In the genomic region with DNA sequence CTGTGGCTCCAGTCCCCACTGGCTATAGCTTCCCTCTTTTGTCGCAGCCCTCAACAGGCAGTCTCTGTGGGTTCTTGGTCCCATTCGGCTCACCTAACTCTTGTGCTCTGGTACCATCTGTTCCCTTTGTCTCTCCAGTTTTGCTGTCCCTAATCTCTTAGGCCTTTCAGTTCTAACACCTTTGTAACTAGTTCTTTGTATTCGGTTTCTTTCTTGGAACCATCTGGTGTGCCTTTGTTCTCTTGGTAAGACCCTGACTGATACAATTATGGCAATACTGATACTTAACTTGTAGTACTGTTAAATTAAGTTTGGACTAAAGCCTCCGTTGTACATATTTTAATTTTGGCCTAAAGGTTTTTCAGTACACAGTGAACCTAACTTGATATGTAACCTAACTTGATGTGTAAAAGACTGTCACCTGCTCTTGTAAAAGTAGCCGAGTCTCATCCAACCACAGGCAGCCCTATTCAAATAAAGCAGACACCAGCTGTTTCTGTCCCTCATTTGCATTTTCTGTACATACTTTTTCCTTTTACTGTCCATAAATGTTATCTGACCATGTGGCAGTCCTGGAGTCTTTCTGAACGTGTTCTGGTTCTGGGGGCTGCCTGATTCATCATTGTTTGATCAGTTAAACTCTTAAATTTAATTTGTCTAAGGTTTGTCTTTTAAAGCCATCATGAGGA, we compare ENCODE assay signal across 9 cellular contexts. TPM values are rescaled to one million over a fixed set of nuclear protein-coding genes. Genes with fewer than 3 reads are reported as not detected.
DNase-seq lines count a peak whose midpoint lies in the region; ATAC-seq and TF ChIP-seq lines count a peak whose summit lies in the region.
"Had no signal": no experiment of that assay in that cellular context is flagged by ENCODE, and none has a peak within 500 bp of the region (broad histone marks: within the 10 kb centered on the region; RNA-seq: fewer than 3 reads in every experiment).

No MANE protein-coding gene starts in this region.

- H3K4me1 ChIP-seq in GM23338 (ENCODE audit: insufficient read depth) (peaks cover 35% of the 10 kb centered on the region), KMS-11 (ENCODE audit: low read depth, poor library complexity, severe bottlenecking) (peaks cover 31% of the 10 kb centered on the region), esophagus squamous epithelium (peaks cover 7 to 31% (median 7%) of the 10 kb centered on the region in 3 donors)

- H3K4me3 ChIP-seq in GM23338 (no peak overlapping the region), KMS-11 (IDR thresholded peaks at IDR 0.05; ENCODE audit: insufficient read depth, low read depth, low read length) (no peak overlapping the region), esophagus squamous epithelium (no peak overlapping the region)

- H3K27ac Mint-ChIP-seq in GM23338 (no peak overlapping the region; the same call in 1 of the 2 replicates), naive B cell (peak overlapping the region in 4 of 6 donors; percentile 12 to 79 (median 40))

- TF ChIP-seq CTCF in GM23338 (conservative IDR thresholded peaks at IDR 0.05; ENCODE audit: low read depth in 2 of 2) (no peak), KMS-11 (conservative IDR thresholded peaks at IDR 0.05; ENCODE audit: low read depth, low read length) (no peak), esophagus squamous epithelium (IDR thresholded peaks at IDR 0.05) (no peak)

- H3K9me3 Mint-ChIP-seq in GM23338 (no peaks in the 10 kb centered on the region), naive B cell (no peaks in the 10 kb centered on the region)

- intact Hi-C loops in esophagus squamous epithelium (cut with DNase I), result no loop called here

- H3K36me3 ChIP-seq in GM23338 (ENCODE audit: insufficient read depth), result no peaks in the 10 kb centered on the region
- no peaks in the 10 kb centered on the region for H3K36me3 ChIP-seq in KMS-11 (ENCODE audit: insufficient read depth)
- no peaks in the 10 kb centered on the region for H3K36me3 ChIP-seq in esophagus squamous epithelium

- no peak overlapping the region for H3K4me3 Mint-ChIP-seq in GM23338
- H3K4me3 Mint-ChIP-seq in naive B cell, result peak overlapping the region in 4 of 8 donors; percentile 24 to 60 (median 42)

- no peaks in the 10 kb centered on the region for H3F3A ChIP-seq in GM23338 (replicated peaks; ENCODE audit: low read depth)

- no peaks in the 10 kb centered on the region for H3K9me3 ChIP-seq in esophagus squamous epithelium

- H3K79me2 ChIP-seq in GM23338 (replicated peaks; ENCODE audit: insufficient read depth), result peaks cover 1% of the 10 kb centered on the region
- no peaks in the 10 kb centered on the region for H3K79me2 ChIP-seq in KMS-11 (ENCODE audit: insufficient read depth, low read depth)

- no peak for TF ChIP-seq POLR2A in esophagus squamous epithelium (IDR thresholded peaks at IDR 0.05)

- H3K27me3 Mint-ChIP-seq in GM23338 (ENCODE audit: insufficient read depth, low read depth, poor library complexity) (peaks cover 10% of the 10 kb centered on the region), naive B cell (no peaks in the 10 kb centered on the region)

- no peaks in the 10 kb centered on the region for H4K20me1 ChIP-seq in GM23338 (replicated peaks; ENCODE audit: insufficient read depth)
- no peaks in the 10 kb centered on the region for H4K20me1 ChIP-seq in KMS-11 (ENCODE audit: insufficient read depth)

- H3K4me1 Mint-ChIP-seq in GM23338 (peaks cover 43% of the 10 kb centered on the region), naive B cell (peaks cover 22 to 52% (median 31%) of the 10 kb centered on the region in 3 donors)

- 70 to 79% methylated on average over 6 of the region's 6 CpGs for WGBS in esophagus squamous epithelium, 2 donors

- H3K27me3 ChIP-seq in GM23338 (ENCODE audit: insufficient read depth) (no peaks in the 10 kb centered on the region), KMS-11 (ENCODE audit: insufficient read depth, low read depth) (no peaks in the 10 kb centered on the region), esophagus squamous epithelium (no peaks in the 10 kb centered on the region)

- no peak overlapping the region for H3K4me2 ChIP-seq in GM23338
- no peak overlapping the region; the same call in 1 of the 2 replicates for H3K4me2 ChIP-seq in KMS-11

- H3K36me3 Mint-ChIP-seq in GM23338 (ENCODE audit: low read depth) (no peaks in the 10 kb centered on the region; the same call in 2 of the 3 replicates), naive B cell (no peaks in the 10 kb centered on the region)

- no peak overlapping the region for H3K9ac ChIP-seq in KMS-11

- peak overlapping the region; percentile 75 for H2AFZ ChIP-seq in GM23338
- H2AFZ ChIP-seq in KMS-11 (ENCODE audit: low read depth), result peak overlapping the region; percentile 4; the same call in 1 of the 2 replicates

- ATAC-seq in GM23338 (peak; percentile 15), naive B cell (ENCODE audit: low read depth in 2 of 2) (peak; percentile 11 to 33)

- DNase-seq in DMS53 (lab: John Stamatoyannopoulos, UW) (peak; percentile 15), DMS53 treated with DMSO at 0.1 percent for 48 hours (lab: John Stamatoyannopoulos, UW; ENCODE audit: unreplicated experiment) (no peak), GM23338 (ENCODE audit: low spot score) (no peak), naive B cell (no peak), NCI-H1048 (lab: John Stamatoyannopoulos, UW) (no peak), esophagus squamous epithelium (lab: John Stamatoyannopoulos, UW) (no peak), activated gamma-delta T cell treated with Interleukin-2 at 50 U/mL for 16 hours (no peak)
- DNase-seq: occipital lobe had no signal

- H3K9me2 ChIP-seq in GM23338 (ENCODE audit: insufficient read depth), result no peaks in the 10 kb centered on the region

- no peak overlapping the region for H3K27ac ChIP-seq in GM23338 (ENCODE audit: low read depth)
- H3K27ac ChIP-seq in KMS-11, result peak overlapping the region; percentile 11; the same call in 1 of the 2 replicates
- H3K27ac ChIP-seq in esophagus squamous epithelium, result peak overlapping the region in 1 of 4 donors; percentile 34

TF ChIP-seq in GM23338, 12 proteins besides CTCF, POLR2A, EP300 and RAD21 (continues in another document):
- TF ChIP-seq ZNF331 (CRISPR knock-in tag; IDR thresholded peaks at IDR 0.05; ENCODE audit: low read depth) (no peak), STAT1 (IDR thresholded peaks at IDR 0.05; ENCODE audit: unreplicated experiment) (no peak), POLR2AphosphoS5 (IDR thresholded peaks at IDR 0.05; ENCODE audit: low read depth) (no peak), NANOG (IDR thresholded peaks at IDR 0.05; ENCODE audit: borderline replicate concordance) (no peak), EZH2 (IDR thresholded peaks at IDR 0.05; ENCODE audit: low read depth, unreplicated experiment) (no peak), JUNB (IDR thresholded peaks at IDR 0.05; ENCODE audit: unreplicated experiment) (no peak)
- TF ChIP-seq, protein P1, sequence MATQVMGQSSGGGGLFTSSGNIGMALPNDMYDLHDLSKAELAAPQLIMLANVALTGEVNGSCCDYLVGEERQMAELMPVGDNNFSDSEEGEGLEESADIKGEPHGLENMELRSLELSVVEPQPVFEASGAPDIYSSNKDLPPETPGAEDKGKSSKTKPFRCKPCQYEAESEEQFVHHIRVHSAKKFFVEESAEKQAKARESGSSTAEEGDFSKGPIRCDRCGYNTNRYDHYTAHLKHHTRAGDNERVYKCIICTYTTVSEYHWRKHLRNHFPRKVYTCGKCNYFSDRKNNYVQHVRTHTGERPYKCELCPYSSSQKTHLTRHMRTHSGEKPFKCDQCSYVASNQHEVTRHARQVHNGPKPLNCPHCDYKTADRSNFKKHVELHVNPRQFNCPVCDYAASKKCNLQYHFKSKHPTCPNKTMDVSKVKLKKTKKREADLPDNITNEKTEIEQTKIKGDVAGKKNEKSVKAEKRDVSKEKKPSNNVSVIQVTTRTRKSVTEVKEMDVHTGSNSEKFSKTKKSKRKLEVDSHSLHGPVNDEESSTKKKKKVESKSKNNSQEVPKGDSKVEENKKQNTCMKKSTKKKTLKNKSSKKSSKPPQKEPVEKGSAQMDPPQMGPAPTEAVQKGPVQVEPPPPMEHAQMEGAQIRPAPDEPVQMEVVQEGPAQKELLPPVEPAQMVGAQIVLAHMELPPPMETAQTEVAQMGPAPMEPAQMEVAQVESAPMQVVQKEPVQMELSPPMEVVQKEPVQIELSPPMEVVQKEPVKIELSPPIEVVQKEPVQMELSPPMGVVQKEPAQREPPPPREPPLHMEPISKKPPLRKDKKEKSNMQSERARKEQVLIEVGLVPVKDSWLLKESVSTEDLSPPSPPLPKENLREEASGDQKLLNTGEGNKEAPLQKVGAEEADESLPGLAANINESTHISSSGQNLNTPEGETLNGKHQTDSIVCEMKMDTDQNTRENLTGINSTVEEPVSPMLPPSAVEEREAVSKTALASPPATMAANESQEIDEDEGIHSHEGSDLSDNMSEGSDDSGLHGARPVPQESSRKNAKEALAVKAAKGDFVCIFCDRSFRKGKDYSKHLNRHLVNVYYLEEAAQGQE (IDR thresholded peaks at IDR 0.05; ENCODE audit: unreplicated experiment), result no peak

RNA-seq across cellular contexts. Expression of a gene that starts 4.8 kb away (rescaled TPM):
- 55.8 and 68.2 TPM in 2 replicates for total RNA-seq in GM23338 (2014; rRNA removed; shearing (Covaris generic))
- 38.4 and 40.4 TPM in 2 replicates for polyA plus RNA-seq in GM23338 (2016; fragmentation: Nextera tagmentation; extraction: Ambion mirVana)
- polyA plus RNA-seq in naive B cell (ENCODE audit: low read depth in 6 of 6), result 10 to 100 TPM; 34.4 to 52.3 (median 38.6) TPM
- 10 to 100 TPM; 18.5 to 35.6 (median 23.5) TPM for total RNA-seq in esophagus squamous epithelium

RNA-seq across cellular contexts. Expression of a gene that starts 7.3 kb away (rescaled TPM):
- total RNA-seq in GM23338 (2014; rRNA removed; shearing (Covaris generic)), result 103 and 127 TPM in 2 replicates
- polyA plus RNA-seq in GM23338 (2016; fragmentation: Nextera tagmentation; extraction: Ambion mirVana), result 45.7 and 54.5 TPM in 2 replicates
- polyA plus RNA-seq in naive B cell (ENCODE audit: low read depth in 6 of 6), result 10 to 100 TPM; 12.6 to 39.2 (median 25.3) TPM
- total RNA-seq in esophagus squamous epithelium, result 10 to 100 TPM; 13.8 to 36.4 (median 21.3) TPM
